In genomic region chr1:1373493-1374067, GRCh38 we compare ENCODE assay signal across 8 cellular contexts. TPM values are rescaled to one million over a fixed set of nuclear protein-coding genes. Genes with fewer than 3 reads are reported as not detected.
DNase-seq lines count a peak whose midpoint lies in the region; ATAC-seq and TF ChIP-seq lines count a peak whose summit lies in the region.

No MANE protein-coding gene starts in this region.

- no peak overlapping the region for H3K18ac ChIP-seq in IMR-90 (ENCODE audit: low read depth, low read length)

- H3K27ac ChIP-seq in A673 (ENCODE audit: low read depth, low read length, poor library complexity, severe bottlenecking), result peak overlapping the region; percentile 93
- no peak overlapping the region for H3K27ac ChIP-seq in IMR-90 (ENCODE audit: insufficient read depth, low read length)
- no peak overlapping the region for H3K27ac ChIP-seq in muscle layer of duodenum (ENCODE audit: low read length)
- no peak overlapping the region for H3K27ac ChIP-seq in aorta (ENCODE audit: low read depth in 1 of 2, low read length in 2 of 2)

- H2BK20ac ChIP-seq in IMR-90 (ENCODE audit: low read depth, low read length), result no peak overlapping the region

- H3K4me1 ChIP-seq in A673 (ENCODE audit: insufficient read depth, low read length, poor library complexity, severe bottlenecking) (peaks cover 10% of the 10 kb centered on the region), IMR-90 (ENCODE audit: control insufficient read depth, insufficient read depth, low read length) (peaks cover 12% of the 10 kb centered on the region), muscle layer of duodenum (ENCODE audit: control insufficient read depth in 1 of 2, insufficient read depth in 2 of 2, low read length in 2 of 2) (peaks cover 6 to 39% of the 10 kb centered on the region in 2 donors), aorta (ENCODE audit: control insufficient read depth in 1 of 2, insufficient read depth in 2 of 2, low read length in 2 of 2) (no peaks in the 10 kb centered on the region)

- no peak overlapping the region for H2BK120ac ChIP-seq in IMR-90 (ENCODE audit: low read depth, low read length)

- peak overlapping the region; percentile 88 for H3K4me3 Mint-ChIP-seq in central memory CD8-positive, alpha-beta T cell

- H4K8ac ChIP-seq in IMR-90 (ENCODE audit: low read depth in 2 of 2, low read length in 2 of 2), result no peak overlapping the region

- H4K91ac ChIP-seq in IMR-90 (ENCODE audit: insufficient read depth, low read depth, low read length), result no peak overlapping the region

- no peak overlapping the region for H3K4ac ChIP-seq in IMR-90 (ENCODE audit: low read depth, low read length)

- no peak overlapping the region for H2BK15ac ChIP-seq in IMR-90 (ENCODE audit: low read depth, low read length)

- POLR2A ChIA-PET in A673 (lab: Charles Lee; ENCODE audit: low non-redundant PET), result no interaction called here
- POLR2A ChIA-PET in IMR-90 (lab: Charles Lee; ENCODE audit: unreplicated experiment), result no interaction called here

- in situ Hi-C loops in IMR-90 (cut with MboI; ENCODE audit: low sequenced_read_pairs), result no loop called here
- in situ Hi-C loops in GM13976 (cut with MboI; ENCODE audit: low sequenced_read_pairs, unreplicated experiment), result no loop called here

- H3K56ac ChIP-seq in IMR-90 (ENCODE audit: extremely low read depth, insufficient read depth, low read length), result no peak overlapping the region

- H3K36me3 Mint-ChIP-seq in central memory CD8-positive, alpha-beta T cell (ENCODE audit: insufficient read depth), result peaks cover 18% of the 10 kb centered on the region

- H3K9me3 ChIP-seq in A673 (ENCODE audit: low read depth, low read length, poor library complexity, severe bottlenecking) (no peaks in the 10 kb centered on the region), IMR-90 (ENCODE audit: control insufficient read depth, insufficient read depth, low read length) (no peaks in the 10 kb centered on the region), muscle layer of duodenum (ENCODE audit: control insufficient read depth in 1 of 2, low read length in 2 of 2) (no peaks in the 10 kb centered on the region), aorta (ENCODE audit: control insufficient read depth, low read length) (no peaks in the 10 kb centered on the region)

- no peak for TF ChIP-seq RAD21 in IMR-90 (IDR thresholded peaks at IDR 0.05; ENCODE audit: low read length)

- H3K36me3 ChIP-seq in A673 (ENCODE audit: insufficient read depth, low read length, poor library complexity, severe bottlenecking), result no peaks in the 10 kb centered on the region
- H3K36me3 ChIP-seq in IMR-90 (ENCODE audit: control insufficient read depth, insufficient read depth, low read length), result peaks cover 8% of the 10 kb centered on the region
- peaks cover 0 to 12% of the 10 kb centered on the region in 2 donors for H3K36me3 ChIP-seq in muscle layer of duodenum (ENCODE audit: control insufficient read depth in 1 of 2, insufficient read depth in 2 of 2, low read length in 2 of 2)
- H3K36me3 ChIP-seq in aorta (ENCODE audit: control insufficient read depth in 1 of 2, insufficient read depth in 2 of 2, low read length in 1 of 2), result no peaks in the 10 kb centered on the region

- H3K79me1 ChIP-seq in IMR-90 (ENCODE audit: low read depth in 1 of 2, low read length in 2 of 2), result peaks cover 3 to 50% of the 10 kb centered on the region in 2 experiments; a peak in 3 of 4 replicates

- H2AFZ ChIP-seq in IMR-90 (replicated peaks; ENCODE audit: low read length, poor library complexity), result no peak overlapping the region

- ATAC-seq in IMR-90 (ENCODE audit: low read depth) (no peak), GM21529 (IDR thresholded peaks at IDR 0.05; ENCODE audit: unreplicated experiment) (no peak), aorta (ENCODE audit: low FRiP score) (no peak)
- no peak for ATAC-seq in central memory CD8-positive, alpha-beta T cell (replicated peaks; ENCODE audit: extremely low read depth, poor library complexity, severe bottlenecking)

- H3K23ac ChIP-seq in IMR-90 (ENCODE audit: low read depth, low read length), result no peak overlapping the region

- no peak overlapping the region for H3K9ac ChIP-seq in IMR-90 (ENCODE audit: low read depth, low read length)

- peak overlapping the region; percentile 28 for H2AK9ac ChIP-seq in IMR-90 (replicated peaks; ENCODE audit: low read depth, low read length, poor library complexity)

- DNase-seq in A673 (ENCODE audit: low spot score) (no peak), IMR-90 (no peak), GM13976 (ENCODE audit: low spot score) (no peak), MV-4-11 (lab: John Stamatoyannopoulos, UW) (no peak), aorta (no peak)
- DNase-seq in central memory CD8-positive, alpha-beta T cell (ENCODE audit: low spot score in 2 of 2), result no peak

- peaks cover 11% of the 10 kb centered on the region; the same call in 1 of the 2 replicates for H4K20me1 ChIP-seq in IMR-90 (ENCODE audit: insufficient read depth, low read length)

- H3K27me3 Mint-ChIP-seq in central memory CD8-positive, alpha-beta T cell, result no peaks in the 10 kb centered on the region

- H4K5ac ChIP-seq in IMR-90 (ENCODE audit: low read depth, low read length), result no peak overlapping the region

- no peak overlapping the region for H3K14ac ChIP-seq in IMR-90 (replicated peaks; ENCODE audit: low read depth, low read length)

- 91% methylated on average over 22 of the region's 26 CpGs; no CpG with 5 or more reads in 1 of the 2 experiments for WGBS in IMR-90 (ENCODE audit: extremely low coverage in 2 of 2, insufficient read length in 1 of 2), 2 experiments
- 84 to 85% methylated on average over 26 of the region's 26 CpGs for WGBS in aorta, 2 donors

- no peaks in the 10 kb centered on the region for H3K9me3 Mint-ChIP-seq in central memory CD8-positive, alpha-beta T cell

- H3K9me1 ChIP-seq in IMR-90 (ENCODE audit: insufficient read depth, low read length), result 0 out of 2 replicates have a peak, but pooled peaks cover 5% of the 10 kb centered on the region

- H3K4me2 ChIP-seq in IMR-90 (ENCODE audit: low read depth, low read length), result peak overlapping the region; percentile 96; the same call in 1 of the 2 replicates

- no peak overlapping the region for H2BK5ac ChIP-seq in IMR-90 (ENCODE audit: low read depth, low read length, poor library complexity, severe bottlenecking)

- H3K4me1 Mint-ChIP-seq in central memory CD8-positive, alpha-beta T cell, result peaks cover 10% of the 10 kb centered on the region

- dilution Hi-C loops in IMR-90 (cut with HindIII; ENCODE audit: low sequenced_read_pairs, unreplicated experiment), result no loop called here

- BruUV-seq in A673 (replicated peaks; lab: Mats Ljungman, UMichigan), result no TSS peak
- BruUV-seq in IMR-90 (replicated peaks; lab: Mats Ljungman, UMichigan), result no TSS peak

- H3K27me3 ChIP-seq in A673 (replicated peaks; ENCODE audit: insufficient read depth, low read depth, low read length, poor library complexity) (no peaks in the 10 kb centered on the region), IMR-90 (ENCODE audit: control insufficient read depth, insufficient read depth, low read length) (no peaks in the 10 kb centered on the region), muscle layer of duodenum (ENCODE audit: low read depth, low read length) (no peaks in the 10 kb centered on the region), aorta (ENCODE audit: control insufficient read depth in 1 of 2, insufficient read depth in 2 of 2, low read length in 1 of 2) (no peaks in the 10 kb centered on the region)

- CTCF ChIA-PET in A673 (lab: Charles Lee), result no interaction called here
- CTCF ChIA-PET in IMR-90 (lab: Yijun Ruan, JAX), result no interaction called here

- no peak overlapping the region for H3K27ac Mint-ChIP-seq in central memory CD8-positive, alpha-beta T cell (ENCODE audit: low read depth)

- TF ChIP-seq CTCF in A673 (conservative IDR thresholded peaks at IDR 0.05; ENCODE audit: low read depth, low read length) (no peak), IMR-90 (conservative IDR thresholded peaks at IDR 0.05; ENCODE audit: low read depth, low read length) (no peak), GM13976 (IDR thresholded peaks at IDR 0.05; ENCODE audit: borderline replicate concordance, control extremely low read depth, extremely low read depth, insufficient read depth, missing control alignments) (no peak)

- intact Hi-C loops in A673 (cut with micrococcal nuclease; ENCODE audit: unreplicated experiment), result loop anchor here (10.0 kb wide), 1 partner anchor 259 kb away; the partner anchor contains the start of gene C1orf159
- intact Hi-C loops in IMR-90 (cut with micrococcal nuclease), result loop anchor here (2.0 kb wide), 1 partner anchor 15 kb away; the partner anchor contains the start of gene MXRA8
- intact Hi-C loops in aorta (cut with DNase I), result loop anchor here in 1 of 2 donors (2.0 kb wide), 1 partner anchor 25 kb away; the partner anchor contains the start of gene DVL1

- no peak for TF ChIP-seq POLR2A in IMR-90 (IDR thresholded peaks at IDR 0.05; ENCODE audit: low read depth, low read length)

- H2AK5ac ChIP-seq in IMR-90 (ENCODE audit: low read depth, low read length), result no peak overlapping the region

- peak overlapping the region; percentile 98 for H3K4me3 ChIP-seq in A673 (ENCODE audit: low read depth, low read length, poor library complexity, severe bottlenecking)
- H3K4me3 ChIP-seq in IMR-90 (ENCODE audit: insufficient read depth, low read depth, low read length), result peak overlapping the region; percentile 59; the same call in 1 of the 2 replicates
- peak overlapping the region; percentile 16 to 85 for H3K4me3 ChIP-seq in muscle layer of duodenum (ENCODE audit: low read depth in 1 of 2, low read length in 2 of 2)
- H3K4me3 ChIP-seq in aorta (ENCODE audit: low read length in 2 of 2), result no peak overlapping the region

RNA-seq across cellular contexts. Expression of gene AURKAIP1, which starts 1.4 kb away (rescaled TPM):
- total RNA-seq in A673 (2021) (172 and 176 TPM in 2 replicates), IMR-90 (2012; rRNA removed) (45.7 and 63.0 TPM in 2 replicates), aorta (10 to 100 TPM; 59.6 to 65.6 TPM)
- polyA plus RNA-seq in IMR-90 (2012; rRNA removed) (107 and 129 TPM in 2 replicates), aorta (100 to 1,000 TPM; 119 to 154 TPM)
- polyA plus RNA-seq in IMR-90 (2012; cell fraction: cytosol; rRNA removed), result 140 and 151 TPM in 2 replicates
- 73.9 and 142 TPM in 2 replicates for polyA plus RNA-seq in IMR-90 (2012; cell fraction: nucleus; rRNA removed; ENCODE audit: low replicate concordance)

RNA-seq across cellular contexts. Expression of gene MXRA8, which starts 15.2 kb away (rescaled TPM):
- 0.55 and 0.73 TPM in 2 replicates for total RNA-seq in A673 (2021)
- total RNA-seq in IMR-90 (2012; rRNA removed), result 92.5 and 97.8 TPM in 2 replicates
- 469 and 502 TPM in 2 replicates for polyA plus RNA-seq in IMR-90 (2012; rRNA removed)
- 392 and 634 TPM in 2 replicates for polyA plus RNA-seq in IMR-90 (2012; cell fraction: cytosol; rRNA removed)
- 1,013 and 2,455 TPM in 2 replicates for polyA plus RNA-seq in IMR-90 (2012; cell fraction: nucleus; rRNA removed; ENCODE audit: low replicate concordance)
- total RNA-seq in aorta, result 100 to 1,000 TPM; 105 to 221 TPM
- 100 to 1,000 TPM in 1 of 2 donors, 10 to 100 TPM in 1; 52.3 to 364 TPM for polyA plus RNA-seq in aorta

RNA-seq across cellular contexts. Expression of gene DVL1, which starts 24.4 kb away (rescaled TPM):
- 48.0 and 58.1 TPM in 2 replicates for total RNA-seq in A673 (2021)
- total RNA-seq in IMR-90 (2012; rRNA removed), result 27.2 and 27.5 TPM in 2 replicates
- polyA plus RNA-seq in IMR-90 (2012; rRNA removed), result 35.9 and 47.6 TPM in 2 replicates
- 17.5 and 35.8 TPM in 2 replicates for polyA plus RNA-seq in IMR-90 (2012; cell fraction: cytosol; rRNA removed)
- polyA plus RNA-seq in IMR-90 (2012; cell fraction: nucleus; rRNA removed; ENCODE audit: low replicate concordance), result 176 and 462 TPM in 2 replicates
- 10 to 100 TPM; 48.7 to 53.7 TPM for total RNA-seq in aorta
- 10 to 100 TPM; 21.2 to 71.9 TPM for polyA plus RNA-seq in aorta

RNA-seq across cellular contexts. Expression of gene CCNL2, which starts 25.6 kb away (rescaled TPM):
- total RNA-seq in A673 (2021) (206 and 213 TPM in 2 replicates), IMR-90 (2012; rRNA removed) (53.9 and 61.1 TPM in 2 replicates), aorta (100 to 1,000 TPM; 153 to 246 TPM)
- polyA plus RNA-seq in IMR-90 (2012; rRNA removed) (209 and 239 TPM in 2 replicates), aorta (100 to 1,000 TPM in 1 of 2 donors, 10 to 100 TPM in 1; 34.6 to 409 TPM)
- polyA plus RNA-seq in IMR-90 (2012; cell fraction: cytosol; rRNA removed), result 37.1 and 43.3 TPM in 2 replicates
- polyA plus RNA-seq in IMR-90 (2012; cell fraction: nucleus; rRNA removed; ENCODE audit: low replicate concordance), result 2,162 and 3,411 TPM in 2 replicates

RNA-seq across cellular contexts. Expression of gene MRPL20, which starts 33.5 kb away (rescaled TPM):
- 137 and 151 TPM in 2 replicates for total RNA-seq in A673 (2021)
- total RNA-seq in IMR-90 (2012; rRNA removed), result 141 and 149 TPM in 2 replicates
- polyA plus RNA-seq in IMR-90 (2012; rRNA removed), result 157 and 172 TPM in 2 replicates
- 121 and 215 TPM in 2 replicates for polyA plus RNA-seq in IMR-90 (2012; cell fraction: cytosol; rRNA removed)
- polyA plus RNA-seq in IMR-90 (2012; cell fraction: nucleus; rRNA removed; ENCODE audit: low replicate concordance), result 86.1 and 87.0 TPM in 2 replicates
- 10 to 100 TPM; 69.7 to 70.2 TPM for total RNA-seq in aorta
- polyA plus RNA-seq in aorta, result 100 to 1,000 TPM; 144 to 184 TPM

Comparison
In these comparisons a context has a peak if more than half of its experiments do, and no peak if none do; other contexts are left out.
1. H3K4me3 ChIP-seq: peak in A673 (single experiment), IMR-90 (single experiment) and muscle layer of duodenum (2 of 2); none in aorta (0 of 2).
2. RNA of gene MXRA8, which starts 15.2 kb away (total RNA-seq): 105 to 221 TPM in aorta and 92.5 to 97.8 TPM in IMR-90; 0.55 to 0.73 TPM in A673; every median in the first group is over 10 times any median in the second.